Comparison of ENCODE assay signal across 22 cellular contexts in the genomic region with DNA sequence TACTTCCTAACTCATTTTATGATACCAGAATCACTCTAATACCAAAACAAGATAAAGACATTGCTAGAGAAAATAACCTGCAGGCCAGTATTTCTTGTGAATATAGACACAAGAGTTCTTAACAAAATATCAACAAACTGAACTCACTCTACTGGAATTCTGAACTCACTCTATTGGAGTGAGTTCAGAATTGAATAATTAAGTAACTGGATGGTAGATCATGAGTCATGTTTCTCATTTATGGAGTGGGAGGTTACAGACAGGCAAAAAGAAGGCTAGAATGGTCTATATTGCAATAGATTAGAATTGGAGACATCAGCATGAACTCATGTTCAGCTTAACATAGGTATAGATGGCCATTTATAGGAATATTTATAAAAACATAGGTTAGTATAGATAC. TPM values are rescaled to one million over a fixed set of nuclear protein-coding genes. Genes with fewer than 3 reads are reported as not detected.
A peak's percentile ranks its signal among the peaks of the same experiment; 100 is the strongest.
DNase-seq lines count a peak whose midpoint lies in the region; ATAC-seq and TF ChIP-seq lines count a peak whose summit lies in the region.
"Had no signal": no experiment of that assay in that cellular context is flagged by ENCODE, and none has a peak within 500 bp of the region (broad histone marks: within the 10 kb centered on the region; RNA-seq: fewer than 3 reads in every experiment).

No MANE protein-coding gene starts in this region.

- H3K27ac ChIP-seq in breast epithelium (no peak overlapping the region), foreskin keratinocyte (no peak overlapping the region)
- H3K27ac ChIP-seq: cardiac muscle cell, gastroesophageal sphincter had no signal

- no peak overlapping the region for H3K4me3 ChIP-seq in breast epithelium
- H3K4me3 ChIP-seq in HAP-1 = no peak overlapping the region
- H3K4me3 ChIP-seq: cardiac muscle cell, gastroesophageal sphincter had no signal

- peak; percentile 42 for ATAC-seq in foreskin keratinocyte
- no peak for ATAC-seq in GM21390 (IDR thresholded peaks at IDR 0.05; ENCODE audit: unreplicated experiment)
- ATAC-seq: gastroesophageal sphincter; natural killer cell treated with Interleukin-12 subunit alpha and Interleukin-12 subunit beta and Interleukin-15 and Interleukin-18, amount 100 ng/mL, for 72 hours had no signal

- H3K4me1 ChIP-seq in breast epithelium (no peaks in the 10 kb centered on the region), foreskin keratinocyte (no peaks in the 10 kb centered on the region), HAP-1 (peaks cover 2% of the 10 kb centered on the region; the same call in 1 of the 2 replicates)
- H3K4me1 ChIP-seq: gastroesophageal sphincter had no signal

- DNase-seq in MCF 10A (ENCODE audit: unreplicated experiment) (peak; percentile 28), breast epithelium (ENCODE audit: low spot score in 2 of 2) (no peak), astrocyte of the hippocampus (ENCODE audit: low read depth, low spot score) (peak; percentile 74), foreskin keratinocyte (peak; percentile 15 to 39), HAP-1 (ENCODE audit: low spot score in 2 of 2) (no peak), mesenteric fat pad (ENCODE audit: low spot score) (no peak)
- DNase-seq in activated effector memory CD4-positive, alpha-beta T cell treated with Interleukin-2 at 50 U/mL for 16 hours = no peak
- DNase-seq: 8988T; activated CD4-positive, alpha-beta T cell treated with anti-CD3 and anti-CD28 coated beads for 48 hours; activated CD8-positive, alpha-beta memory T cell treated with anti-CD3 and anti-CD28 coated beads, Interleukin-2, amount 50 U/mL, for 48 hours; activated naive CD4-positive, alpha-beta T cell treated with anti-CD3 and anti-CD28 coated beads, Interleukin-2, amount 10 ng/mL, durations not matched to agents 7 days and 5 days; CD8-positive, alpha-beta memory T cell; NCI-H2029; SK-N-SH; stimulated activated naive CD4-positive, alpha-beta T cell; T1000 had no signal

- TF ChIP-seq POLR2A in breast epithelium (IDR thresholded peaks at IDR 0.05) = no peak

- in situ Hi-C loops in HAP-1 (cut with MboI; ENCODE audit: low sequenced_read_pairs) = no loop called here

- BruUV-seq in MCF 10A (replicated peaks; lab: Mats Ljungman, UMichigan) = no TSS peak

- CTCF ChIA-PET in MCF 10A (lab: Yijun Ruan, JAX) = interaction anchor here (0.7 kb wide), 1 partner anchor 83 kb away, joined by 3 read pairs; no protein-coding TSS in a partner anchor

- intact Hi-C loops in MCF 10A (cut with micrococcal nuclease) (no loop called here), breast epithelium (cut with DNase I; ENCODE audit: low total_unique reads) (no loop called here)

- H3K4me3 Mint-ChIP-seq in MCF 10A (ENCODE audit: unreplicated experiment) = no peak overlapping the region
- H3K4me3 Mint-ChIP-seq: activated naive CD4-positive, alpha-beta T cell treated with anti-CD3 and anti-CD28 coated beads, Interleukin-2, amount 10 ng/mL, durations not matched to agents 7 days and 5 days; CD8-positive, alpha-beta memory T cell; natural killer cell treated with Interleukin-12 subunit alpha and Interleukin-12 subunit beta and Interleukin-15 and Interleukin-18, amount 100 ng/mL, for 72 hours; type B pancreatic cell had no signal

- H3K27me3 ChIP-seq in breast epithelium (no peaks in the 10 kb centered on the region), foreskin keratinocyte (peaks cover 49% of the 10 kb centered on the region), HAP-1 (ENCODE audit: low read depth) (no peaks in the 10 kb centered on the region)
- H3K27me3 ChIP-seq: cardiac muscle cell, gastroesophageal sphincter had no signal

- H3K9me3 Mint-ChIP-seq in MCF 10A (ENCODE audit: unreplicated experiment) = no peaks in the 10 kb centered on the region
- H3K9me3 Mint-ChIP-seq: activated naive CD4-positive, alpha-beta T cell treated with anti-CD3 and anti-CD28 coated beads, Interleukin-2, amount 10 ng/mL, durations not matched to agents 7 days and 5 days; CD8-positive, alpha-beta memory T cell; natural killer cell treated with Interleukin-12 subunit alpha and Interleukin-12 subunit beta and Interleukin-15 and Interleukin-18, amount 100 ng/mL, for 72 hours; type B pancreatic cell had no signal

- POLR2A ChIA-PET in MCF 10A (lab: Yijun Ruan, JAX) = no interaction called here

- H3K27me3 Mint-ChIP-seq in MCF 10A (ENCODE audit: insufficient read depth, unreplicated experiment) = peaks cover 22% of the 10 kb centered on the region
- H3K27me3 Mint-ChIP-seq: type B pancreatic cell had no signal

- H3K9me3 ChIP-seq in breast epithelium (no peaks in the 10 kb centered on the region), HAP-1 (no peaks in the 10 kb centered on the region)
- H3K9me3 ChIP-seq: gastroesophageal sphincter, SK-N-SH had no signal

- H3K36me3 ChIP-seq in breast epithelium (no peaks in the 10 kb centered on the region), HAP-1 (replicated peaks) (no peaks in the 10 kb centered on the region)
- H3K36me3 ChIP-seq: cardiac muscle cell, gastroesophageal sphincter had no signal

- H3K27ac Mint-ChIP-seq in MCF 10A (ENCODE audit: low read depth, unreplicated experiment) = no peak overlapping the region
- H3K27ac Mint-ChIP-seq: activated naive CD4-positive, alpha-beta T cell treated with anti-CD3 and anti-CD28 coated beads, Interleukin-2, amount 10 ng/mL, durations not matched to agents 7 days and 5 days; CD8-positive, alpha-beta memory T cell; natural killer cell treated with Interleukin-12 subunit alpha and Interleukin-12 subunit beta and Interleukin-15 and Interleukin-18, amount 100 ng/mL, for 72 hours; type B pancreatic cell had no signal

- peaks cover 6% of the 10 kb centered on the region for H3K4me1 Mint-ChIP-seq in MCF 10A (ENCODE audit: insufficient read depth, unreplicated experiment)
- H3K4me1 Mint-ChIP-seq: activated naive CD4-positive, alpha-beta T cell treated with anti-CD3 and anti-CD28 coated beads, Interleukin-2, amount 10 ng/mL, durations not matched to agents 7 days and 5 days; CD8-positive, alpha-beta memory T cell had no signal

- no peaks in the 10 kb centered on the region for H3K36me3 Mint-ChIP-seq in MCF 10A (ENCODE audit: insufficient read depth, unreplicated experiment)
- H3K36me3 Mint-ChIP-seq: activated naive CD4-positive, alpha-beta T cell treated with anti-CD3 and anti-CD28 coated beads, Interleukin-2, amount 10 ng/mL, durations not matched to agents 7 days and 5 days; CD8-positive, alpha-beta memory T cell; natural killer cell treated with Interleukin-12 subunit alpha and Interleukin-12 subunit beta and Interleukin-15 and Interleukin-18, amount 100 ng/mL, for 72 hours; type B pancreatic cell had no signal

- TF ChIP-seq CTCF in MCF 10A (IDR thresholded peaks at IDR 0.05; ENCODE audit: unreplicated experiment) (no peak), breast epithelium (IDR thresholded peaks at IDR 0.05) (no peak), foreskin keratinocyte (conservative IDR thresholded peaks at IDR 0.05) (no peak)

RNA-seq across cellular contexts. Expression of gene C6orf58, which starts 26.6 kb away (rescaled TPM):
- total RNA-seq in MCF 10A (2022) (not detected in 2 replicates), breast epithelium (under 1 TPM in 2 of 3 donors, not detected in 1; 0.44 to 0.66 TPM), foreskin keratinocyte (0.07 and 0.10 TPM in 2 replicates), mesenteric fat pad (not detected)
- 0.14 and 0.16 TPM in 2 replicates for polyA plus RNA-seq in foreskin keratinocyte
- total RNA-seq: cardiac muscle cell; CD8-positive, alpha-beta memory T cell; gastroesophageal sphincter; natural killer cell treated with Interleukin-12 subunit alpha and Interleukin-12 subunit beta and Interleukin-15 and Interleukin-18, amount 100 ng/mL, for 72 hours; pulmonary artery endothelial cell had no signal
- polyA plus RNA-seq: cardiac muscle cell; CD8-positive, alpha-beta memory T cell had no signal

Comparison
In these comparisons a context has a peak if more than half of its experiments do, and no peak if none do; other contexts are left out.
1. DNase-seq: peak in MCF 10A (single experiment), astrocyte of the hippocampus (single experiment) and foreskin keratinocyte (2 of 2); none in breast epithelium (0 of 2), HAP-1 (0 of 2), mesenteric fat pad (single experiment) and activated effector memory CD4-positive, alpha-beta T cell treated with Interleukin-2 at 50 U/mL for 16 hours (single experiment).